13 cellular contexts compared by ENCODE assay signal in genomic region chr17:39166437-39167335, GRCh38. TPM values are rescaled to one million over a fixed set of nuclear protein-coding genes. Genes with fewer than 3 reads are reported as not detected.
DNase-seq lines count a peak whose midpoint lies in the region; ATAC-seq, FAIRE-seq and TF ChIP-seq lines count a peak whose summit lies in the region.
"Had no signal": no experiment of that assay in that cellular context is flagged by ENCODE, and none has a peak within 500 bp of the region (broad histone marks: within the 10 kb centered on the region; RNA-seq: fewer than 3 reads in every experiment).

No MANE protein-coding gene starts in this region.

- no peak overlapping the region for H4K5ac ChIP-seq in H1 (ENCODE audit: insufficient read length, low read depth, low read length)

- TF ChIP-seq EP300 in H1 (IDR thresholded peaks at IDR 0.05; ENCODE audit: borderline replicate concordance in 1 of 2, low read depth in 2 of 2, low read length in 2 of 2): no peak

- intact Hi-C loops in PC-9 (cut with micrococcal nuclease; ENCODE audit: unreplicated experiment): no loop called here

- no peak overlapping the region for H2AFZ ChIP-seq in H1 (ENCODE audit: low read length)
- no peak overlapping the region for H2AFZ ChIP-seq in PC-9

- no peaks in the 10 kb centered on the region for H3K36me3 Mint-ChIP-seq in activated naive CD4-positive, alpha-beta T cell treated with anti-CD3 and anti-CD28 coated beads, Interleukin-2, amount 50 U/mL, for 24 hours
- H3K36me3 Mint-ChIP-seq in osteocyte (ENCODE audit: unreplicated experiment): no peaks in the 10 kb centered on the region

- no peak overlapping the region for H2BK15ac ChIP-seq in H1 (ENCODE audit: low read length)

- H3K79me2 ChIP-seq in H1 (ENCODE audit: control insufficient read depth in 1 of 2, insufficient read depth in 2 of 2, low read length in 2 of 2) (no peaks in the 10 kb centered on the region), PC-9 (ENCODE audit: low read depth) (no peaks in the 10 kb centered on the region)

- POLR2A ChIA-PET in H1 (lab: Charles Lee; ENCODE audit: partially characterized antibody): interaction anchor here (1.0 to 3.9 kb wide), 8 partner anchors 8 to 312 kb away, joined by 3 to 35 read pairs (median 4); partner anchors contain the start of gene RPL19
- POLR2A ChIA-PET in PC-9 (lab: Charles Lee; ENCODE audit: unreplicated experiment): interaction anchor here (0.6 to 0.7 kb wide), 3 partner anchors 8 to 396 kb away, joined by 3 to 4 read pairs (median 3); no protein-coding TSS in a partner anchor

- BruUV-seq in PC-9 (replicated peaks; lab: Mats Ljungman, UMichigan): no TSS peak

- H2BK5ac ChIP-seq in H1 (ENCODE audit: low read depth, low read length): peak overlapping the region; percentile 49; the same call in 1 of the 2 replicates

- no peak overlapping the region for H3K27ac Mint-ChIP-seq in activated naive CD4-positive, alpha-beta T cell treated with anti-CD3 and anti-CD28 coated beads, Interleukin-2, amount 50 U/mL, for 24 hours
- H3K27ac Mint-ChIP-seq in osteocyte (ENCODE audit: unreplicated experiment): no peak overlapping the region
- H3K27ac Mint-ChIP-seq: activated CD4-positive, alpha-beta memory T cell treated with anti-CD3 and anti-CD28 coated beads for 36 hours; activated naive CD4-positive, alpha-beta T cell treated with anti-CD3 and anti-CD28 coated beads for 36 hours had no signal

- H3K4me1 ChIP-seq in H1 (replicated peaks in 1 of 4; ENCODE audit: control insufficient read depth in 3 of 4, insufficient read depth in 4 of 4, low read length in 3 of 4) (peaks cover 0 to 8% (median 6%) of the 10 kb centered on the region in 4 experiments; a peak in 5 of 7 replicates), thymus (ENCODE audit: control insufficient read depth, insufficient read depth, low read length) (peaks cover 14% of the 10 kb centered on the region), PC-9 (replicated peaks; ENCODE audit: insufficient read depth) (0 out of 2 replicates have a peak, but pooled peaks cover 4% of the 10 kb centered on the region)

- H2BK12ac ChIP-seq in H1 (ENCODE audit: low read depth, low read length): no peak overlapping the region

- no peaks in the 10 kb centered on the region for H3K79me1 ChIP-seq in H1 (ENCODE audit: low read depth, low read length)

- H3K14ac ChIP-seq in H1 (ENCODE audit: insufficient read length): no peak overlapping the region

- H3K56ac ChIP-seq in H1 (replicated peaks; ENCODE audit: insufficient read length, low read depth, low read length): no peak overlapping the region

- TF ChIP-seq CTCF in H1 (IDR thresholded peaks at IDR 0.05; ENCODE audit: control extremely low read depth in 1 of 3, insufficient read depth in 1 of 3, low read depth in 1 of 3, low read length in 3 of 3) (no peak), PC-9 (conservative IDR thresholded peaks at IDR 0.05) (no peak), osteocyte (IDR thresholded peaks at IDR 0.05) (no peak)

- H3K23me2 ChIP-seq in H1 (ENCODE audit: low read depth, low read length): peaks cover 12% of the 10 kb centered on the region; the same call in 1 of the 2 replicates

- H4K20me1 ChIP-seq in H1 (replicated peaks in 1 of 2; ENCODE audit: control insufficient read depth in 1 of 2, insufficient read depth in 2 of 2, low read length in 2 of 2): no peaks in the 10 kb centered on the region
- H4K20me1 ChIP-seq in PC-9 (ENCODE audit: insufficient read depth): no peaks in the 10 kb centered on the region

- no peak for DNase-seq in activated naive CD4-positive, alpha-beta T cell treated with Interleukin-2 at 50 U/mL for 16 hours
- DNase-seq in NCI-H524 treated with DMSO at 0.1 percent for 48 hours (lab: John Stamatoyannopoulos, UW) (peak; percentile 29), H1 (ENCODE audit: low read depth in 1 of 2, low spot score in 2 of 2) (no peak), PC-9 (no peak), osteocyte (ENCODE audit: extremely low spot score, unreplicated experiment) (no peak)
- DNase-seq: activated CD4-positive, alpha-beta memory T cell treated with anti-CD3 and anti-CD28 coated beads for 36 hours; activated naive CD4-positive, alpha-beta T cell treated with anti-CD3 and anti-CD28 coated beads for 36 hours; SW 1271 had no signal

- no peaks in the 10 kb centered on the region for H3K9me3 Mint-ChIP-seq in activated naive CD4-positive, alpha-beta T cell treated with anti-CD3 and anti-CD28 coated beads, Interleukin-2, amount 50 U/mL, for 24 hours
- H3K9me3 Mint-ChIP-seq in osteocyte (ENCODE audit: unreplicated experiment): no peaks in the 10 kb centered on the region
- H3K9me3 Mint-ChIP-seq: activated naive CD4-positive, alpha-beta T cell treated with anti-CD3 and anti-CD28 coated beads for 36 hours had no signal

- H3K27me3 Mint-ChIP-seq in activated naive CD4-positive, alpha-beta T cell treated with anti-CD3 and anti-CD28 coated beads, Interleukin-2, amount 50 U/mL, for 24 hours: peaks cover 16% of the 10 kb centered on the region
- H3K27me3 Mint-ChIP-seq in osteocyte (ENCODE audit: unreplicated experiment): peaks cover 12% of the 10 kb centered on the region

- no peak overlapping the region for H3K18ac ChIP-seq in H1 (ENCODE audit: extremely low read depth, low read length)

- TF ChIP-seq RAD21 in H1 (IDR thresholded peaks at IDR 0.05 in 1 of 2, conservative IDR thresholded peaks at IDR 0.05 in 1 of 2; ENCODE audit: low read depth in 2 of 2, low read length in 2 of 2): no peak

- no peak overlapping the region; the same call in 1 of the 2 replicates for H4K8ac ChIP-seq in H1 (ENCODE audit: extremely low read depth, insufficient read depth, low read length)

- H3K36me3 ChIP-seq in H1 (ENCODE audit: control insufficient read depth in 2 of 4, insufficient read depth in 4 of 4, low read length in 3 of 4): no peaks in the 10 kb centered on the region
- H3K36me3 ChIP-seq in thymus (ENCODE audit: control insufficient read depth, insufficient read depth): no peaks in the 10 kb centered on the region
- no peaks in the 10 kb centered on the region for H3K36me3 ChIP-seq in PC-9 (ENCODE audit: low read depth)

- WGBS in H1 (ENCODE audit: extremely low coverage in 1 of 2, insufficient coverage in 1 of 2, insufficient read length in 1 of 2, insufficient replicate concordance in 2 of 2, low coverage in 1 of 2, low lambda C conversion rate in 2 of 2, missing lambda C conversion rate in 1 of 2), 2 experiments: 65% methylated on average over 7 of the region's 7 CpGs; no CpG with 5 or more reads in 1 of the 2 experiments
- WGBS in thymus: 32% methylated on average over 7 of the region's 7 CpGs

- H3K27ac ChIP-seq in H1 (ENCODE audit: low read depth, low read length) (no peak overlapping the region), thymus (ENCODE audit: low read depth) (peak overlapping the region; percentile 92), PC-9 (no peak overlapping the region)

- ATAC-seq in GM19035 (IDR thresholded peaks at IDR 0.05; ENCODE audit: unreplicated experiment): no peak

- H3K27me3 ChIP-seq in H1 (replicated peaks in 1 of 4; ENCODE audit: control insufficient read depth in 3 of 4, extremely low read depth in 1 of 4, insufficient read depth in 3 of 4, low read length in 3 of 4) (peaks cover 14 to 31% (median 25%) of the 10 kb centered on the region in 4 experiments), thymus (ENCODE audit: control insufficient read depth, insufficient read depth) (no peaks in the 10 kb centered on the region), PC-9 (ENCODE audit: insufficient read depth, low read depth) (peaks cover 8% of the 10 kb centered on the region; the same call in 1 of the 2 replicates)

- H3K9ac ChIP-seq in H1 (replicated peaks in 1 of 4; ENCODE audit: extremely low read depth in 1 of 4, low read depth in 3 of 4, low read length in 3 of 4): no peak overlapping the region

- no peaks in the 10 kb centered on the region for H3K9me2 ChIP-seq in PC-9 (ENCODE audit: insufficient read depth)

- no peak for FAIRE-seq in H1 (lab: Jason Lieb, UNC)

- no peak overlapping the region for H3K23ac ChIP-seq in H1 (ENCODE audit: insufficient read length)

- no peak for TF ChIP-seq POLR2A in H1 (IDR thresholded peaks at IDR 0.05; ENCODE audit: control extremely low read depth in 1 of 2, low read depth in 2 of 2, low read length in 2 of 2)

- no peak overlapping the region for H3K4ac ChIP-seq in H1 (replicated peaks; ENCODE audit: insufficient read length, low read depth, low read length)

- 0 out of 2 replicates have a peak overlapping the region, but pooled peaks have one; percentile 43 for H2BK20ac ChIP-seq in H1 (ENCODE audit: low read length)

- CTCF ChIA-PET in H1 (lab: Charles Lee; ENCODE audit: partially characterized antibody): interaction anchor here (0.5 to 10.8 kb wide), 19 partner anchors 8 to 184 kb away, joined by 3 to 151 read pairs (median 6); partner anchors contain the start of gene PLXDC1
- CTCF ChIA-PET in PC-9 (lab: Charles Lee): interaction anchor here (0.7 kb wide), 1 partner anchor 225 kb away, joined by 4 read pairs; no protein-coding TSS in a partner anchor

- H3K4me3 Mint-ChIP-seq in activated naive CD4-positive, alpha-beta T cell treated with anti-CD3 and anti-CD28 coated beads, Interleukin-2, amount 50 U/mL, for 24 hours: peak overlapping the region; percentile 43
- no peak overlapping the region for H3K4me3 Mint-ChIP-seq in osteocyte (ENCODE audit: unreplicated experiment)
- H3K4me3 Mint-ChIP-seq: activated CD4-positive, alpha-beta memory T cell treated with anti-CD3 and anti-CD28 coated beads for 36 hours; activated naive CD4-positive, alpha-beta T cell treated with anti-CD3 and anti-CD28 coated beads for 36 hours had no signal

- H3K4me2 ChIP-seq in H1 (ENCODE audit: insufficient read depth in 1 of 2, low read depth in 2 of 2, low read length in 2 of 2) (peak overlapping the region in 1 of 2 experiments; percentile 96; a peak in 2 of 4 replicates), PC-9 (no peak overlapping the region)

- peaks cover 8% of the 10 kb centered on the region; the same call in 1 of the 2 replicates for H3F3A ChIP-seq in PC-9 (ENCODE audit: insufficient read depth, low read depth)

- H4K91ac ChIP-seq in H1 (replicated peaks; ENCODE audit: insufficient read length, low read length): no peak overlapping the region

- H2AK5ac ChIP-seq in H1 (ENCODE audit: low read depth, low read length): no peak overlapping the region

- no peak overlapping the region for H2BK120ac ChIP-seq in H1 (replicated peaks; ENCODE audit: low read depth, low read length)

- peaks cover 16% of the 10 kb centered on the region for H3K4me1 Mint-ChIP-seq in activated naive CD4-positive, alpha-beta T cell treated with anti-CD3 and anti-CD28 coated beads, Interleukin-2, amount 50 U/mL, for 24 hours
- peaks cover 19% of the 10 kb centered on the region for H3K4me1 Mint-ChIP-seq in osteocyte (ENCODE audit: unreplicated experiment)

- H3K4me3 ChIP-seq in H1 (ENCODE audit: extremely low read depth in 1 of 4, insufficient read depth in 2 of 4, low read depth in 3 of 4, low read length in 4 of 4) (peak overlapping the region in 1 of 4 experiments; percentile 84; a peak in 1 of 8 replicates), thymus (ENCODE audit: low read length) (peak overlapping the region; percentile 62), PC-9 (no peak overlapping the region)

- H3K9me3 ChIP-seq in H1 (ENCODE audit: insufficient read depth in 2 of 2, low read depth in 1 of 2, low read length in 1 of 2) (no peaks in the 10 kb centered on the region), thymus (ENCODE audit: control insufficient read depth) (no peaks in the 10 kb centered on the region), PC-9 (ENCODE audit: insufficient read depth, low read depth) (no peaks in the 10 kb centered on the region)

RNA-seq across cellular contexts. Expression of gene ARL5C, which starts 0.7 kb away (rescaled TPM):
- total RNA-seq in H1 (2021; fragmentation: NEBNext Ultra II Directional; extraction: Animal tissue kit (Norgen Biotek cat#: 25700)): not detected in 2 replicates
- not detected in 2 replicates for polyA plus RNA-seq in H1 (2011; rRNA removed)
- polyA plus RNA-seq in H1 (2011; cell fraction: cytosol; rRNA removed): not detected
- not detected for polyA plus RNA-seq in H1 (2011; cell fraction: nucleus; rRNA removed)
- polyA plus RNA-seq in H1 (2012, experiment 1 of 2): 0.10 TPM in 1 of 4 replicates, not detected in the others
- polyA plus RNA-seq in H1 (2012, experiment 2 of 2): not detected
- not detected for polyA plus RNA-seq in H1 (2013, experiment 1 of 2)
- not detected for polyA plus RNA-seq in H1 (2013, experiment 2 of 2)
- polyA minus RNA-seq in H1 (2011; rRNA and poly(A)+ RNA removed): 0.06 TPM in 1 of 2 replicates, not detected in the other
- polyA minus RNA-seq in H1 (2011; cell fraction: cytosol; rRNA and poly(A)+ RNA removed): not detected
- not detected for polyA minus RNA-seq in H1 (2011; cell fraction: nucleus; rRNA and poly(A)+ RNA removed)
- 6.3 TPM for polyA plus RNA-seq in thymus
- total RNA-seq in PC-9 (2021): not detected in 2 replicates
- not detected in 2 replicates for total RNA-seq in osteocyte
- total RNA-seq: activated CD4-positive, alpha-beta memory T cell treated with anti-CD3 and anti-CD28 coated beads for 36 hours; activated naive CD4-positive, alpha-beta T cell treated with anti-CD3 and anti-CD28 coated beads for 36 hours; Daoy had no signal
- polyA plus RNA-seq: urinary bladder had no signal

RNA-seq across cellular contexts. Expression of gene PLXDC1, which starts 15.2 kb away (rescaled TPM):
- total RNA-seq in H1 (2021; fragmentation: NEBNext Ultra II Directional; extraction: Animal tissue kit (Norgen Biotek cat#: 25700)): 3.4 and 4.1 TPM in 2 replicates
- polyA plus RNA-seq in H1 (2011; rRNA removed) (14.6 and 17.9 TPM in 2 replicates), thymus (66.4 TPM)
- 16.1 TPM for polyA plus RNA-seq in H1 (2011; cell fraction: cytosol; rRNA removed)
- 69.7 TPM for polyA plus RNA-seq in H1 (2011; cell fraction: nucleus; rRNA removed)
- 6.9 to 10.0 TPM (median 8.1 TPM) in 4 replicates for polyA plus RNA-seq in H1 (2012, experiment 1 of 2)
- polyA plus RNA-seq in H1 (2012, experiment 2 of 2): 2.6 TPM
- 1.7 TPM for polyA plus RNA-seq in H1 (2013, experiment 1 of 2)
- 1.6 TPM for polyA plus RNA-seq in H1 (2013, experiment 2 of 2)
- 18.7 and 21.7 TPM in 2 replicates for polyA minus RNA-seq in H1 (2011; rRNA and poly(A)+ RNA removed)
- polyA minus RNA-seq in H1 (2011; cell fraction: cytosol; rRNA and poly(A)+ RNA removed): 9.2 TPM
- 16.2 TPM for polyA minus RNA-seq in H1 (2011; cell fraction: nucleus; rRNA and poly(A)+ RNA removed)
- total RNA-seq in PC-9 (2021) (2.5 and 2.9 TPM in 2 replicates), osteocyte (17.1 and 19.7 TPM in 2 replicates)

RNA-seq across cellular contexts. Expression of gene CACNB1, which starts 30.8 kb away (rescaled TPM):
- 15.1 and 17.8 TPM in 2 replicates for total RNA-seq in H1 (2021; fragmentation: NEBNext Ultra II Directional; extraction: Animal tissue kit (Norgen Biotek cat#: 25700))
- polyA plus RNA-seq in H1 (2011; rRNA removed) (7.2 and 10.6 TPM in 2 replicates), thymus (11.7 TPM)
- 7.7 TPM for polyA plus RNA-seq in H1 (2011; cell fraction: cytosol; rRNA removed)
- polyA plus RNA-seq in H1 (2011; cell fraction: nucleus; rRNA removed): 43.5 TPM
- polyA plus RNA-seq in H1 (2012, experiment 1 of 2): 11.9 to 16.4 TPM (median 14.1 TPM) in 4 replicates
- 12.9 TPM for polyA plus RNA-seq in H1 (2012, experiment 2 of 2)
- 7.2 TPM for polyA plus RNA-seq in H1 (2013, experiment 1 of 2)
- 7.1 TPM for polyA plus RNA-seq in H1 (2013, experiment 2 of 2)
- 15.8 and 25.4 TPM in 2 replicates for polyA minus RNA-seq in H1 (2011; rRNA and poly(A)+ RNA removed)
- polyA minus RNA-seq in H1 (2011; cell fraction: cytosol; rRNA and poly(A)+ RNA removed): 8.0 TPM
- 18.6 TPM for polyA minus RNA-seq in H1 (2011; cell fraction: nucleus; rRNA and poly(A)+ RNA removed)
- total RNA-seq in PC-9 (2021) (21.4 and 26.0 TPM in 2 replicates), osteocyte (15.4 and 17.9 TPM in 2 replicates)

RNA-seq across cellular contexts. Expression of gene RPL19, which starts 33.4 kb away (rescaled TPM):
- 2,182 and 2,219 TPM in 2 replicates for total RNA-seq in H1 (2021; fragmentation: NEBNext Ultra II Directional; extraction: Animal tissue kit (Norgen Biotek cat#: 25700))
- polyA plus RNA-seq in H1 (2011; rRNA removed) (1,992 and 2,108 TPM in 2 replicates), thymus (3,788 TPM)
- polyA plus RNA-seq in H1 (2011; cell fraction: cytosol; rRNA removed): 3,481 TPM
- 2,043 TPM for polyA plus RNA-seq in H1 (2011; cell fraction: nucleus; rRNA removed)
- 1,394 to 2,903 TPM (median 2,742 TPM) in 4 replicates for polyA plus RNA-seq in H1 (2012, experiment 1 of 2)
- polyA plus RNA-seq in H1 (2012, experiment 2 of 2): 1,232 TPM
- 2,492 TPM for polyA plus RNA-seq in H1 (2013, experiment 1 of 2)
- polyA plus RNA-seq in H1 (2013, experiment 2 of 2): 2,408 TPM
- 605 and 718 TPM in 2 replicates for polyA minus RNA-seq in H1 (2011; rRNA and poly(A)+ RNA removed)
- 697 TPM for polyA minus RNA-seq in H1 (2011; cell fraction: cytosol; rRNA and poly(A)+ RNA removed)
- 464 TPM for polyA minus RNA-seq in H1 (2011; cell fraction: nucleus; rRNA and poly(A)+ RNA removed)
- total RNA-seq in PC-9 (2021) (1,438 and 1,670 TPM in 2 replicates), osteocyte (1,528 and 1,579 TPM in 2 replicates)

RNA-seq across cellular contexts. Expression of gene STAC2, which starts 59.1 kb away (rescaled TPM):
- total RNA-seq in H1 (2021; fragmentation: NEBNext Ultra II Directional; extraction: Animal tissue kit (Norgen Biotek cat#: 25700)): 5.4 and 6.0 TPM in 2 replicates
- polyA plus RNA-seq in H1 (2011; rRNA removed) (1.5 and 2.5 TPM in 2 replicates), thymus (1.6 TPM)
- polyA plus RNA-seq in H1 (2011; cell fraction: cytosol; rRNA removed): 1.7 TPM
- 3.9 TPM for polyA plus RNA-seq in H1 (2011; cell fraction: nucleus; rRNA removed)
- polyA plus RNA-seq in H1 (2012, experiment 1 of 2): 4.2 to 6.3 TPM (median 5.2 TPM) in 4 replicates
- 5.2 TPM for polyA plus RNA-seq in H1 (2012, experiment 2 of 2)
- polyA plus RNA-seq in H1 (2013, experiment 1 of 2): 4.3 TPM
- 4.7 TPM for polyA plus RNA-seq in H1 (2013, experiment 2 of 2)
- 1.2 and 1.7 TPM in 2 replicates for polyA minus RNA-seq in H1 (2011; rRNA and poly(A)+ RNA removed)
- 1.5 TPM for polyA minus RNA-seq in H1 (2011; cell fraction: cytosol; rRNA and poly(A)+ RNA removed)
- 1.1 TPM for polyA minus RNA-seq in H1 (2011; cell fraction: nucleus; rRNA and poly(A)+ RNA removed)
- total RNA-seq in PC-9 (2021) (0.17 and 0.28 TPM in 2 replicates), osteocyte (0.62 and 0.81 TPM in 2 replicates)
- total RNA-seq: activated CD4-positive, alpha-beta memory T cell treated with anti-CD3 and anti-CD28 coated beads for 36 hours; activated naive CD4-positive, alpha-beta T cell treated with anti-CD3 and anti-CD28 coated beads for 36 hours had no signal
